7 cellular contexts compared by ENCODE assay signal in genomic region chr19:2606774-2607173, GRCh38.
DNase-seq lines count a peak whose midpoint lies in the region; ATAC-seq, FAIRE-seq and TF ChIP-seq lines count a peak whose summit lies in the region.
"Not testable (repeated sequence)": the region's sequence is repeated elsewhere in the genome, so short reads cannot be mapped to it uniquely, and the experiment has no call there.

No MANE protein-coding gene starts in this region.

- TF ChIP-seq POLR2A in GM12891 (IDR thresholded peaks at IDR 0.05; ENCODE audit: low read depth, low read length) = not testable (repeated sequence)

- H3K4me3 Mint-ChIP-seq in activated B cell treated with CpG ODN at 0.5 μM for 24 hours; chondrocyte (ENCODE audit: unreplicated experiment); memory B cell; stimulated activated naive B cell treated with anti-CD40 and anti-IgM and Interleukin-4, amounts not matched to agents 10 μg/mL and 1 μg/mL and 100 μg/mL, for 72 hours: not testable (repeated sequence)
- peak overlapping the region; percentile 79 for H3K4me3 Mint-ChIP-seq in activated T-helper 17 cell treated with anti-CD3 and anti-CD28 coated beads, Interleukin-2, amount 50 U/mL, for 72 hours

- ATAC-seq in activated B cell treated with CpG ODN at 0.5 μM for 24 hours (ENCODE audit: low read depth); activated T-helper 17 cell treated with anti-CD3 and anti-CD28 coated beads, Interleukin-2, amount 50 U/mL, for 72 hours (replicated peaks); memory B cell (ENCODE audit: low read depth); stimulated activated naive B cell treated with anti-CD40 and anti-IgM and Interleukin-4, amounts not matched to agents 10 μg/mL and 1 μg/mL and 100 μg/mL, for 72 hours (replicated peaks): not testable (repeated sequence)
- ATAC-seq in Right ventricle myocardium superior (ENCODE audit: poor library complexity) = peak; percentile 25

- not testable (repeated sequence) for TF ChIP-seq CTCF in activated B cell treated with CpG ODN at 0.5 μM for 24 hours (IDR thresholded peaks at IDR 0.05); chondrocyte (IDR thresholded peaks at IDR 0.05)

- peak; percentile 9 for FAIRE-seq in GM12891 (lab: Jason Lieb, UNC)

- DNase-seq in GM12891 (ENCODE audit: insufficient read length, low spot score); activated B cell treated with CpG ODN at 0.5 μM for 24 hours; memory B cell (ENCODE audit: low spot score in 2 of 2); stimulated activated naive B cell treated with anti-CD40 and anti-IgM and Interleukin-4, amounts not matched to agents 10 μg/mL and 1 μg/mL and 100 μg/mL, for 72 hours: not testable (repeated sequence)
- DNase-seq in chondrocyte (ENCODE audit: low spot score) = peak; percentile 32
- DNase-seq in Right ventricle myocardium superior = peak; percentile 60

- peaks cover 65% of the 10 kb centered on the region for H3K4me1 Mint-ChIP-seq in activated B cell treated with CpG ODN at 0.5 μM for 24 hours
- H3K4me1 Mint-ChIP-seq in activated T-helper 17 cell treated with anti-CD3 and anti-CD28 coated beads, Interleukin-2, amount 50 U/mL, for 72 hours = peaks cover 16% of the 10 kb centered on the region
- H3K4me1 Mint-ChIP-seq in chondrocyte (ENCODE audit: low read depth) = peaks cover 68% of the 10 kb centered on the region
- H3K4me1 Mint-ChIP-seq in memory B cell = peaks cover 27% of the 10 kb centered on the region
- peaks cover 29 to 52% of the 10 kb centered on the region in 2 donors for H3K4me1 Mint-ChIP-seq in stimulated activated naive B cell treated with anti-CD40 and anti-IgM and Interleukin-4, amounts not matched to agents 10 μg/mL and 1 μg/mL and 100 μg/mL, for 72 hours

- H3K36me3 Mint-ChIP-seq in activated B cell treated with CpG ODN at 0.5 μM for 24 hours (ENCODE audit: low read depth) = peaks cover 12% of the 10 kb centered on the region
- H3K36me3 Mint-ChIP-seq in activated T-helper 17 cell treated with anti-CD3 and anti-CD28 coated beads, Interleukin-2, amount 50 U/mL, for 72 hours (ENCODE audit: low read depth); chondrocyte (ENCODE audit: low read depth); memory B cell; stimulated activated naive B cell treated with anti-CD40 and anti-IgM and Interleukin-4, amounts not matched to agents 10 μg/mL and 1 μg/mL and 100 μg/mL, for 72 hours: not testable (repeated sequence)

- intact Hi-C loops in activated B cell treated with CpG ODN at 0.5 μM for 24 hours (cut with micrococcal nuclease); Right ventricle myocardium superior (cut with DNase I): not testable (repeated sequence)

- peak overlapping the region; percentile 41 for H3K27ac Mint-ChIP-seq in activated B cell treated with CpG ODN at 0.5 μM for 24 hours
- H3K27ac Mint-ChIP-seq in activated T-helper 17 cell treated with anti-CD3 and anti-CD28 coated beads, Interleukin-2, amount 50 U/mL, for 72 hours = not testable (repeated sequence)
- peak overlapping the region; percentile 63 for H3K27ac Mint-ChIP-seq in chondrocyte (ENCODE audit: unreplicated experiment)
- peak overlapping the region; percentile 81 for H3K27ac Mint-ChIP-seq in memory B cell
- H3K27ac Mint-ChIP-seq in stimulated activated naive B cell treated with anti-CD40 and anti-IgM and Interleukin-4, amounts not matched to agents 10 μg/mL and 1 μg/mL and 100 μg/mL, for 72 hours = peak overlapping the region; percentile 84

- H3K27me3 Mint-ChIP-seq in activated B cell treated with CpG ODN at 0.5 μM for 24 hours; activated T-helper 17 cell treated with anti-CD3 and anti-CD28 coated beads, Interleukin-2, amount 50 U/mL, for 72 hours; chondrocyte (ENCODE audit: low read depth); memory B cell; stimulated activated naive B cell treated with anti-CD40 and anti-IgM and Interleukin-4, amounts not matched to agents 10 μg/mL and 1 μg/mL and 100 μg/mL, for 72 hours: not testable (repeated sequence)

- H3K9me3 Mint-ChIP-seq in activated B cell treated with CpG ODN at 0.5 μM for 24 hours; activated T-helper 17 cell treated with anti-CD3 and anti-CD28 coated beads, Interleukin-2, amount 50 U/mL, for 72 hours; chondrocyte (ENCODE audit: low read depth); memory B cell; stimulated activated naive B cell treated with anti-CD40 and anti-IgM and Interleukin-4, amounts not matched to agents 10 μg/mL and 1 μg/mL and 100 μg/mL, for 72 hours: not testable (repeated sequence)

- POLR2A ChIA-PET in activated B cell treated with CpG ODN at 0.5 μM for 24 hours (lab: Charles Lee) = interaction anchor here (0.5 to 29.7 kb wide), 8 partner anchors 9 to 554 kb away, joined by 3 to 979 read pairs (median 26); partner anchors contain the start of gene GADD45B

- CTCF ChIA-PET in activated B cell treated with CpG ODN at 0.5 μM for 24 hours (lab: Charles Lee) = interaction anchor here (8.0 kb wide), 1 partner anchor 129 kb away, joined by 131 read pairs; the partner anchor contains the start of gene GADD45B
